In genomic region chr1:25033030-25033827, GRCh38 we compare ENCODE assay signal across 14 cellular contexts.
A peak's percentile ranks its signal among the peaks of the same experiment; 100 is the strongest.
DNase-seq lines count a peak whose midpoint lies in the region; ATAC-seq and TF ChIP-seq lines count a peak whose summit lies in the region.
"Had no signal": no experiment of that assay in that cellular context is flagged by ENCODE, and none has a peak within 500 bp of the region (broad histone marks: within the 10 kb centered on the region; RNA-seq: fewer than 3 reads in every experiment).

No MANE protein-coding gene starts in this region.

- H3K36me3 ChIP-seq in neutrophil (no peaks in the 10 kb centered on the region), endodermal cell (ENCODE audit: control insufficient read depth, insufficient read depth, low read length) (no peaks in the 10 kb centered on the region)
- H3K36me3 ChIP-seq: right lobe of liver, thyroid gland had no signal

- no peak for DNase-seq in activated CD4-positive, alpha-beta T cell treated with anti-CD3 and anti-CD28 coated beads, Interleukin-2, amount 10 ng/mL, durations not matched to agents 7 days and 5 days
- no peak for DNase-seq in activated CD4-positive, alpha-beta T cell treated with anti-CD3 and anti-CD28 coated beads for 4 hours
- DNase-seq in KG1 (lab: John Stamatoyannopoulos, UW) (peak; percentile 85), endodermal cell (no peak), GM19238 (ENCODE audit: insufficient read length, low spot score) (no peak)
- DNase-seq in activated naive CD4-positive, alpha-beta T cell treated with anti-CD3 and anti-CD28 coated beads, Interleukin-2, amount 50 U/mL, for 72 hours (ENCODE audit: low spot score in 2 of 2), result no peak
- no peak for DNase-seq in stimulated activated naive CD4-positive, alpha-beta T cell (lab: John Stamatoyannopoulos, UW)
- DNase-seq: NCI-H1436, NCI-H748 treated with DMSO at 0.1 percent for 48 hours, SK-N-SH had no signal

- CTCF ChIA-PET in activated CD4-positive, alpha-beta T cell treated with anti-CD3 and anti-CD28 coated beads, Interleukin-2, amount 10 ng/mL, durations not matched to agents 7 days and 5 days (lab: Charles Lee), result interaction anchor here (1.2 to 1.6 kb wide), 4 partner anchors 9 to 103 kb away, joined by 3 to 6 read pairs (median 4); partner anchors contain the start of gene RUNX3

- peak overlapping the region; percentile 41 to 64 for H3K4me3 ChIP-seq in neutrophil (ENCODE audit: low read depth in 1 of 2, low read length in 1 of 2)
- H3K4me3 ChIP-seq in endodermal cell (ENCODE audit: low read length), result no peak overlapping the region
- H3K4me3 ChIP-seq: mucosa of descending colon, right lobe of liver, thyroid gland had no signal

- no peaks in the 10 kb centered on the region for H3K27me3 Mint-ChIP-seq in activated CD4-positive, alpha-beta T cell treated with anti-CD3 and anti-CD28 coated beads, Interleukin-2, amount 10 ng/mL, durations not matched to agents 7 days and 5 days
- peaks cover 3% of the 10 kb centered on the region for H3K27me3 Mint-ChIP-seq in endodermal cell (ENCODE audit: insufficient read depth)

- H3K4me1 ChIP-seq in neutrophil (ENCODE audit: control insufficient read depth in 1 of 2, insufficient read depth in 1 of 2, low read depth in 1 of 2, low read length in 1 of 2) (peaks cover 72 to 77% of the 10 kb centered on the region in 2 experiments), endodermal cell (ENCODE audit: control insufficient read depth, insufficient read depth, low read length) (no peaks in the 10 kb centered on the region)
- H3K4me1 ChIP-seq: right lobe of liver had no signal

- H3K27ac ChIP-seq in neutrophil, result peak overlapping the region; percentile 90
- H3K27ac ChIP-seq in endodermal cell (ENCODE audit: low read depth, low read length), result no peak overlapping the region
- H3K27ac ChIP-seq: thyroid gland had no signal

- peak overlapping the region; percentile 8 for H3K4me3 Mint-ChIP-seq in activated CD4-positive, alpha-beta T cell treated with anti-CD3 and anti-CD28 coated beads, Interleukin-2, amount 10 ng/mL, durations not matched to agents 7 days and 5 days
- no peak overlapping the region for H3K4me3 Mint-ChIP-seq in endodermal cell

- TF ChIP-seq CTCF in neutrophil (IDR thresholded peaks at IDR 0.05), result no peak
- TF ChIP-seq CTCF in endodermal cell (conservative IDR thresholded peaks at IDR 0.05), result no peak

- peaks cover 22% of the 10 kb centered on the region for H3K27me3 ChIP-seq in neutrophil
- no peaks in the 10 kb centered on the region for H3K27me3 ChIP-seq in endodermal cell (ENCODE audit: control insufficient read depth, insufficient read depth, low read length, poor library complexity, severe bottlenecking)
- H3K27me3 ChIP-seq: right lobe of liver, thyroid gland had no signal

- H3K36me3 Mint-ChIP-seq in activated CD4-positive, alpha-beta T cell treated with anti-CD3 and anti-CD28 coated beads, Interleukin-2, amount 10 ng/mL, durations not matched to agents 7 days and 5 days (ENCODE audit: low read depth), result peaks cover 1% of the 10 kb centered on the region
- H3K36me3 Mint-ChIP-seq in activated naive CD4-positive, alpha-beta T cell treated with anti-CD3 and anti-CD28 coated beads, Interleukin-2, amount 50 U/mL, for 72 hours, result no peaks in the 10 kb centered on the region
- no peaks in the 10 kb centered on the region for H3K36me3 Mint-ChIP-seq in endodermal cell (ENCODE audit: low read depth)

- peak overlapping the region; percentile 86 for H3K27ac Mint-ChIP-seq in activated CD4-positive, alpha-beta T cell treated with anti-CD3 and anti-CD28 coated beads, Interleukin-2, amount 10 ng/mL, durations not matched to agents 7 days and 5 days
- peak overlapping the region; percentile 95 to 98 for H3K27ac Mint-ChIP-seq in activated naive CD4-positive, alpha-beta T cell treated with anti-CD3 and anti-CD28 coated beads, Interleukin-2, amount 50 U/mL, for 72 hours
- no peak overlapping the region for H3K27ac Mint-ChIP-seq in endodermal cell

- ATAC-seq in activated naive CD4-positive, alpha-beta T cell treated with anti-CD3 and anti-CD28 coated beads, Interleukin-2, amount 50 U/mL, for 72 hours, result no peak

- H3K9ac ChIP-seq in endodermal cell (ENCODE audit: extremely low read depth, low read length, poor library complexity, severe bottlenecking), result no peak overlapping the region
- H3K9ac ChIP-seq: SK-N-SH had no signal

- no peaks in the 10 kb centered on the region for H3K9me3 ChIP-seq in neutrophil
- no peaks in the 10 kb centered on the region for H3K9me3 ChIP-seq in endodermal cell (ENCODE audit: control insufficient read depth, low read length)
- H3K9me3 ChIP-seq: mucosa of descending colon, right lobe of liver, SK-N-SH, thyroid gland had no signal

- WGBS in endodermal cell (ENCODE audit: insufficient coverage in 1 of 2, insufficient read length in 1 of 2), 2 experiments, result 92 to 96% methylated on average over 7 to 12 of the region's 12 CpGs

- peaks cover 82% of the 10 kb centered on the region for H3K4me1 Mint-ChIP-seq in activated CD4-positive, alpha-beta T cell treated with anti-CD3 and anti-CD28 coated beads, Interleukin-2, amount 10 ng/mL, durations not matched to agents 7 days and 5 days
- no peaks in the 10 kb centered on the region for H3K4me1 Mint-ChIP-seq in endodermal cell

- H3K9me3 Mint-ChIP-seq in activated CD4-positive, alpha-beta T cell treated with anti-CD3 and anti-CD28 coated beads, Interleukin-2, amount 10 ng/mL, durations not matched to agents 7 days and 5 days, result no peaks in the 10 kb centered on the region
- no peaks in the 10 kb centered on the region for H3K9me3 Mint-ChIP-seq in activated naive CD4-positive, alpha-beta T cell treated with anti-CD3 and anti-CD28 coated beads, Interleukin-2, amount 50 U/mL, for 72 hours
- H3K9me3 Mint-ChIP-seq in endodermal cell, result no peaks in the 10 kb centered on the region

- POLR2A ChIA-PET in activated CD4-positive, alpha-beta T cell treated with anti-CD3 and anti-CD28 coated beads, Interleukin-2, amount 10 ng/mL, durations not matched to agents 7 days and 5 days (lab: Charles Lee), result no interaction called here
